9 cellular contexts compared by ENCODE assay signal in the genomic region with DNA sequence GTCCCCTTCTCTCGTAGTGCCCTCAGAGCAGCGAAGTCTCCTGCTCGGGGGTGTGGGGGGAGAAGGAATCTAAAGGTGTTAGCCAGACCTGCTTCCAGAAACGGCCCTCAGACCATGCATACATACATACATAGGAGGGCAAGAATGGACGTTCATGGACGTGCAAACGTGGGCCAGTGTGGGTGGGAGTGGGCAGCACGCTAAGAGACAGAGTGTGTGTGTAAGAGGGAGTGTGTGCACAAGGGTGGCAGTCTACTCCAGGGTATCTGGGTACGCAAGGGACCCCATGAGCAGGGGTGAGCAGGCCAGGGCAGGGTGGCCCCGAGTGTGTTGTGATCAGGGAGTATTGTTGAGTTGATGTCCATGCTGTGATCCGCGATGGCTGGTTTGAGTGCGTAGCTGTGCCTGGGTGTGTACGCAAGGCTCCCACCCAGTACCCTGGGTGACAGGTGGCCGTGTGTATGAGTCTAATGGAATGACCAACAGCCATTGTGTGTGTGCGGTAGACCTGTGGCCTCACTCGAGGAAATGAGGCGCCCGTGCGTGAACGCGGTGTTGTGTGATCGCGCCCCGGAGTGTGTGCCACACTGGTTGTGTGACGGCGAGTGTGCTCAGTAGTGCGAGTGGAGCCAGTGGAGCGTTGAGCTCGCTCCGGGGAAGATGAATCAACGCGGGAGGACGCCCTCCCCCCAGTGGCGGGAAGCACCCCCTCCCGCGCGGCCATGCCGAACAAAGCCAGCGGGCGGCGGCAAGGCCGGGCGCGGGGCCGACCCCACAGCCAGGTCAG. TPM values are rescaled to one million over a fixed set of nuclear protein-coding genes. Genes with fewer than 3 reads are reported as not detected.
A peak's percentile ranks its signal among the peaks of the same experiment; 100 is the strongest.
DNase-seq lines count a peak whose midpoint lies in the region; ATAC-seq and TF ChIP-seq lines count a peak whose summit lies in the region.
"Had no signal": no experiment of that assay in that cellular context is flagged by ENCODE, and none has a peak within 500 bp of the region (broad histone marks: within the 10 kb centered on the region; RNA-seq: fewer than 3 reads in every experiment).

No MANE protein-coding gene starts in this region.

- H3K36me3 Mint-ChIP-seq in CD8-positive, alpha-beta memory T cell = peaks cover 0 to 2% (median 0%) of the 10 kb centered on the region in 3 donors
- H3K36me3 Mint-ChIP-seq in brain = peaks cover 3% of the 10 kb centered on the region
- no peaks in the 10 kb centered on the region for H3K36me3 Mint-ChIP-seq in mesothelial cell of epicardium

- H3K27ac ChIP-seq in CD8-positive, alpha-beta memory T cell (ENCODE audit: low read depth, low read length) = no peak overlapping the region

- intact Hi-C loops in posterior vena cava (cut with DNase I) = no loop called here

- peak overlapping the region in 5 of 8 donors; percentile 31 to 88 (median 64) for H3K27ac Mint-ChIP-seq in CD8-positive, alpha-beta memory T cell
- H3K27ac Mint-ChIP-seq in brain (peak overlapping the region; percentile 83 to 98 (median 96)), mesothelial cell of epicardium (no peak overlapping the region)

- peak overlapping the region; percentile 83 to 93 (median 90) for H3K4me3 Mint-ChIP-seq in CD8-positive, alpha-beta memory T cell
- H3K4me3 Mint-ChIP-seq in brain = peak overlapping the region; percentile 94 to 99 (median 97)
- peak overlapping the region; percentile 75 for H3K4me3 Mint-ChIP-seq in mesothelial cell of epicardium

- CTCF ChIA-PET in CD8-positive, alpha-beta memory T cell (lab: Charles Lee) = interaction anchor here (0.7 to 1.2 kb wide), 3 partner anchors 12 to 52 kb away, joined by 3 to 4 read pairs (median 3); no protein-coding TSS in a partner anchor

- H3K4me1 Mint-ChIP-seq in CD8-positive, alpha-beta memory T cell = peaks cover 10 to 13% (median 12%) of the 10 kb centered on the region in 3 donors
- H3K4me1 Mint-ChIP-seq in brain = peaks cover 74% of the 10 kb centered on the region
- H3K4me1 Mint-ChIP-seq in mesothelial cell of epicardium = peaks cover 10% of the 10 kb centered on the region

- peaks cover 8% of the 10 kb centered on the region for H3K27me3 ChIP-seq in CD8-positive, alpha-beta memory T cell (ENCODE audit: insufficient read depth, low read length, poor library complexity, severe bottlenecking)

- peaks cover 4% of the 10 kb centered on the region for H3K4me1 ChIP-seq in CD8-positive, alpha-beta memory T cell (ENCODE audit: insufficient read depth, low read length)

- TF ChIP-seq CTCF in brain (conservative IDR thresholded peaks at IDR 0.05) (no peak), mesothelial cell of epicardium (IDR thresholded peaks at IDR 0.05; ENCODE audit: unreplicated experiment) (no peak)

- DNase-seq in CD8-positive, alpha-beta memory T cell = no peak
- DNase-seq in MV-4-11 (lab: John Stamatoyannopoulos, UW) = peak; percentile 6
- no peak for DNase-seq in mesothelial cell of epicardium (ENCODE audit: low spot score in 2 of 2, unreplicated experiment in 2 of 2)
- no peak for DNase-seq in posterior vena cava (ENCODE audit: low spot score)
- no peak for DNase-seq in dedifferentiated amniotic fluid mesenchymal stem cell (ENCODE audit: extremely low spot score)
- no peak for DNase-seq in RPMI8226

- peaks cover 10 to 31% of the 10 kb centered on the region in 2 donors for H3K27me3 Mint-ChIP-seq in CD8-positive, alpha-beta memory T cell
- H3K27me3 Mint-ChIP-seq in brain = peaks cover 13% of the 10 kb centered on the region
- peaks cover 44% of the 10 kb centered on the region for H3K27me3 Mint-ChIP-seq in mesothelial cell of epicardium (ENCODE audit: low read depth)

- H3K36me3 ChIP-seq in CD8-positive, alpha-beta memory T cell (ENCODE audit: insufficient read depth, low read length) = no peaks in the 10 kb centered on the region

- ATAC-seq in GM21367 (IDR thresholded peaks at IDR 0.05; ENCODE audit: unreplicated experiment) = peak; percentile 15

- H3K9me3 ChIP-seq in CD8-positive, alpha-beta memory T cell (ENCODE audit: low read length) = no peaks in the 10 kb centered on the region

- H3K4me3 ChIP-seq in CD8-positive, alpha-beta memory T cell (ENCODE audit: low read length) = peak overlapping the region; percentile 41

- H3K9me3 Mint-ChIP-seq in CD8-positive, alpha-beta memory T cell = peaks cover 0 to 2% (median 0%) of the 10 kb centered on the region in 5 donors
- peaks cover 0 to 5% (median 0%) of the 10 kb centered on the region in 5 experiments for H3K9me3 Mint-ChIP-seq in brain
- no peaks in the 10 kb centered on the region for H3K9me3 Mint-ChIP-seq in mesothelial cell of epicardium

- POLR2A ChIA-PET in CD8-positive, alpha-beta memory T cell (lab: Charles Lee) = no interaction called here

RNA-seq across cellular contexts. Expression of a gene that starts 0.8 kb away (rescaled TPM):
- 1 to 10 TPM; 2.3 to 2.7 TPM for total RNA-seq in CD8-positive, alpha-beta memory T cell
- 0.43 TPM for polyA plus RNA-seq in CD8-positive, alpha-beta memory T cell
- 86.4 TPM for polyA plus RNA-seq in brain (ENCODE audit: insufficient read depth, low read depth, low replicate concordance)
- total RNA-seq in mesothelial cell of epicardium (1.0 to 1.3 TPM (median 1.1 TPM) in 3 replicates), posterior vena cava (1 to 10 TPM in 1 of 2 donors, under 1 TPM in 1; 0.37 to 1.1 TPM)

RNA-seq across cellular contexts. Expression of a gene that starts 21.2 kb away (rescaled TPM):
- total RNA-seq in CD8-positive, alpha-beta memory T cell = not detected
- not detected for polyA plus RNA-seq in CD8-positive, alpha-beta memory T cell
- 258 TPM for polyA plus RNA-seq in brain (ENCODE audit: insufficient read depth, low read depth, low replicate concordance)
- not detected in 3 replicates for total RNA-seq in mesothelial cell of epicardium
- not detected for total RNA-seq in posterior vena cava

RNA-seq across cellular contexts. Expression of a gene that starts 21.3 kb away (rescaled TPM):
- total RNA-seq in CD8-positive, alpha-beta memory T cell = not detected
- not detected for polyA plus RNA-seq in CD8-positive, alpha-beta memory T cell
- polyA plus RNA-seq in brain (ENCODE audit: insufficient read depth, low read depth, low replicate concordance) = 0.81 TPM
- not detected in 3 replicates for total RNA-seq in mesothelial cell of epicardium
- not detected for total RNA-seq in posterior vena cava
- total RNA-seq: pulmonary artery endothelial cell had no signal

RNA-seq across cellular contexts. Expression of a gene that starts 38.2 kb away (rescaled TPM):
- total RNA-seq in CD8-positive, alpha-beta memory T cell = 10 to 100 TPM; 37.4 to 38.8 TPM
- 26.2 TPM for polyA plus RNA-seq in CD8-positive, alpha-beta memory T cell
- 24.8 TPM for polyA plus RNA-seq in brain (ENCODE audit: insufficient read depth, low read depth, low replicate concordance)
- 47.3 to 51.1 TPM (median 47.3 TPM) in 3 replicates for total RNA-seq in mesothelial cell of epicardium
- 10 to 100 TPM; 15.7 to 18.5 TPM for total RNA-seq in posterior vena cava

RNA-seq across cellular contexts. Expression of a gene that starts 60.0 kb away (rescaled TPM):
- total RNA-seq in CD8-positive, alpha-beta memory T cell = 1 to 10 TPM in 1 of 2 experiments, under 1 TPM in 1; 0.49 to 1.1 TPM
- polyA plus RNA-seq in CD8-positive, alpha-beta memory T cell = not detected
- polyA plus RNA-seq in brain (ENCODE audit: insufficient read depth, low read depth, low replicate concordance) = 0.29 TPM
- total RNA-seq in mesothelial cell of epicardium (0.45 to 1.1 TPM (median 0.50 TPM) in 3 replicates), posterior vena cava (under 1 TPM in 1 of 2 donors, not detected in 1; 0.14 TPM)
- total RNA-seq: pulmonary artery endothelial cell had no signal
